1 cellular context compared by ENCODE assay signal in genomic region chr2:74375838-74376237, GRCh38.
TF ChIP-seq lines count a peak whose summit lies in the region.

No MANE protein-coding gene starts in this region.

TF ChIP-seq in IMR-90, 13 proteins besides CTCF, POLR2A, EP300 and RAD21:
- TF ChIP-seq NFE2L2 (IDR thresholded peaks at IDR 0.05; ENCODE audit: low read depth, low read length) (no peak), FOS (IDR thresholded peaks at IDR 0.05; ENCODE audit: low read depth, low read length) (no peak), CEBPB (IDR thresholded peaks at IDR 0.05; ENCODE audit: low read depth, low read length) (no peak), USF2 (IDR thresholded peaks at IDR 0.05; ENCODE audit: low read depth, low read length) (no peak), MAFK (IDR thresholded peaks at IDR 0.05; ENCODE audit: low read depth, low read length) (no peak), MXI1 (IDR thresholded peaks at IDR 0.05; ENCODE audit: borderline replicate concordance, low read depth, low read length) (no peak), BHLHE40 (IDR thresholded peaks at IDR 0.05; ENCODE audit: low read depth, low read length) (no peak), SMC3 (IDR thresholded peaks at IDR 0.05; ENCODE audit: low read depth, low read length) (no peak), ELK1 (IDR thresholded peaks at IDR 0.05; ENCODE audit: borderline replicate concordance, low read depth, low read length) (no peak)
